Comparison of ENCODE assay signal across 8 cellular contexts in genomic region chr6:136593748-136594490, GRCh38. TPM values are rescaled to one million over a fixed set of nuclear protein-coding genes. Genes with fewer than 3 reads are reported as not detected.
DNase-seq lines count a peak whose midpoint lies in the region; ATAC-seq lines count a peak whose summit lies in the region.

No MANE protein-coding gene starts in this region.

- DNase-seq in Right ventricle myocardium superior (no peak), cardiac septum (ENCODE audit: low spot score) (no peak), MV-4-11 (lab: John Stamatoyannopoulos, UW) (peak; percentile 99), iPS DF 19.7 (ENCODE audit: low read depth, low spot score) (peak; percentile 70), NCI-H2029 (lab: John Stamatoyannopoulos, UW) (no peak)
- peak; percentile 41 for DNase-seq in activated T-helper 2 cell treated with anti-CD3 and anti-CD28 coated beads, Interferon-gamma antibody, Interleukin-2, Interleukin-4, amounts not matched to agents 10 μg/mL and 5 μg/mL and 100 μg/mL, durations not matched to agents 14 hours and 24 hours and 36 hours (ENCODE audit: low spot score)

- peak overlapping the region; percentile 54 for H3K4me3 Mint-ChIP-seq in activated T-helper 2 cell treated with anti-CD3 and anti-CD28 coated beads, Interferon-gamma antibody, Interleukin-2, Interleukin-4, amounts not matched to agents 10 μg/mL and 5 μg/mL and 100 μg/mL, durations not matched to agents 14 hours and 24 hours and 36 hours (ENCODE audit: low read depth)
- peak overlapping the region; percentile 61 for H3K4me3 Mint-ChIP-seq in stimulated activated memory B cell treated with anti-CD40 and anti-IgM and Interleukin-4, amounts not matched to agents 10 μg/mL and 1 μg/mL and 100 μg/mL, for 72 hours

- intact Hi-C loops in Right ventricle myocardium superior (cut with DNase I) (no loop called here), cardiac septum (cut with DNase I) (no loop called here)
- intact Hi-C loops in activated T-helper 2 cell treated with anti-CD3 and anti-CD28 coated beads, Interferon-gamma antibody, Interleukin-2, Interleukin-4, amounts not matched to agents 10 μg/mL and 5 μg/mL and 100 μg/mL, durations not matched to agents 14 hours and 24 hours and 36 hours (cut with micrococcal nuclease) = loop anchor here (1.0 kb wide), 2 partner anchors 194 to 228 kb away; partner anchors contain the start of gene PEX7

- ATAC-seq in Right ventricle myocardium superior (ENCODE audit: poor library complexity) (peak; percentile 54), HG02571 (IDR thresholded peaks at IDR 0.05; ENCODE audit: unreplicated experiment) (peak; percentile 94)
- ATAC-seq in stimulated activated memory B cell treated with anti-CD40 and anti-IgM and Interleukin-4, amounts not matched to agents 10 μg/mL and 1 μg/mL and 100 μg/mL, for 72 hours = peak; percentile 95

- peaks cover 5% of the 10 kb centered on the region for H3K9me3 Mint-ChIP-seq in activated T-helper 2 cell treated with anti-CD3 and anti-CD28 coated beads, Interferon-gamma antibody, Interleukin-2, Interleukin-4, amounts not matched to agents 10 μg/mL and 5 μg/mL and 100 μg/mL, durations not matched to agents 14 hours and 24 hours and 36 hours
- peaks cover 3% of the 10 kb centered on the region for H3K9me3 Mint-ChIP-seq in stimulated activated memory B cell treated with anti-CD40 and anti-IgM and Interleukin-4, amounts not matched to agents 10 μg/mL and 1 μg/mL and 100 μg/mL, for 72 hours

- peaks cover 23% of the 10 kb centered on the region for H3K4me1 Mint-ChIP-seq in activated T-helper 2 cell treated with anti-CD3 and anti-CD28 coated beads, Interferon-gamma antibody, Interleukin-2, Interleukin-4, amounts not matched to agents 10 μg/mL and 5 μg/mL and 100 μg/mL, durations not matched to agents 14 hours and 24 hours and 36 hours (ENCODE audit: low read depth)
- H3K4me1 Mint-ChIP-seq in stimulated activated memory B cell treated with anti-CD40 and anti-IgM and Interleukin-4, amounts not matched to agents 10 μg/mL and 1 μg/mL and 100 μg/mL, for 72 hours = peaks cover 19% of the 10 kb centered on the region

- H3K36me3 Mint-ChIP-seq in activated T-helper 2 cell treated with anti-CD3 and anti-CD28 coated beads, Interferon-gamma antibody, Interleukin-2, Interleukin-4, amounts not matched to agents 10 μg/mL and 5 μg/mL and 100 μg/mL, durations not matched to agents 14 hours and 24 hours and 36 hours (ENCODE audit: low read depth) = peaks cover 60% of the 10 kb centered on the region
- H3K36me3 Mint-ChIP-seq in stimulated activated memory B cell treated with anti-CD40 and anti-IgM and Interleukin-4, amounts not matched to agents 10 μg/mL and 1 μg/mL and 100 μg/mL, for 72 hours = peaks cover 83% of the 10 kb centered on the region

- H3K27me3 Mint-ChIP-seq in activated T-helper 2 cell treated with anti-CD3 and anti-CD28 coated beads, Interferon-gamma antibody, Interleukin-2, Interleukin-4, amounts not matched to agents 10 μg/mL and 5 μg/mL and 100 μg/mL, durations not matched to agents 14 hours and 24 hours and 36 hours (ENCODE audit: low read depth) = no peaks in the 10 kb centered on the region
- no peaks in the 10 kb centered on the region for H3K27me3 Mint-ChIP-seq in stimulated activated memory B cell treated with anti-CD40 and anti-IgM and Interleukin-4, amounts not matched to agents 10 μg/mL and 1 μg/mL and 100 μg/mL, for 72 hours

- peak overlapping the region; percentile 95 for H3K27ac Mint-ChIP-seq in activated T-helper 2 cell treated with anti-CD3 and anti-CD28 coated beads, Interferon-gamma antibody, Interleukin-2, Interleukin-4, amounts not matched to agents 10 μg/mL and 5 μg/mL and 100 μg/mL, durations not matched to agents 14 hours and 24 hours and 36 hours
- H3K27ac Mint-ChIP-seq in stimulated activated memory B cell treated with anti-CD40 and anti-IgM and Interleukin-4, amounts not matched to agents 10 μg/mL and 1 μg/mL and 100 μg/mL, for 72 hours = peak overlapping the region; percentile 84

RNA-seq across cellular contexts. Expression of gene MAP7, which starts 43.7 kb away (rescaled TPM):
- 2.1 TPM for total RNA-seq in Right ventricle myocardium superior
- 1.5 TPM for total RNA-seq in cardiac septum
- 0.94 and 1.2 TPM in 2 replicates for total RNA-seq in activated T-helper 2 cell treated with anti-CD3 and anti-CD28 coated beads, Interferon-gamma antibody, Interleukin-2, Interleukin-4, amounts not matched to agents 10 μg/mL and 5 μg/mL and 100 μg/mL, durations not matched to agents 14 hours and 24 hours and 36 hours

Comparison
In these comparisons a context has a peak if more than half of its experiments do, and no peak if none do; other contexts are left out.
1. DNase-seq: peak in MV-4-11 (single experiment), activated T-helper 2 cell treated with anti-CD3 and anti-CD28 coated beads, Interferon-gamma antibody, Interleukin-2, Interleukin-4, amounts not matched to agents 10 μg/mL and 5 μg/mL and 100 μg/mL, durations not matched to agents 14 hours and 24 hours and 36 hours (single experiment) and iPS DF 19.7 (single experiment); none in Right ventricle myocardium superior (single experiment), cardiac septum (single experiment) and NCI-H2029 (single experiment).
2. Peak in every context shown above with its lines, with median percentiles within 50 percentile points of each other: ATAC-seq.